8 cellular contexts compared by ENCODE assay signal in the genomic region with DNA sequence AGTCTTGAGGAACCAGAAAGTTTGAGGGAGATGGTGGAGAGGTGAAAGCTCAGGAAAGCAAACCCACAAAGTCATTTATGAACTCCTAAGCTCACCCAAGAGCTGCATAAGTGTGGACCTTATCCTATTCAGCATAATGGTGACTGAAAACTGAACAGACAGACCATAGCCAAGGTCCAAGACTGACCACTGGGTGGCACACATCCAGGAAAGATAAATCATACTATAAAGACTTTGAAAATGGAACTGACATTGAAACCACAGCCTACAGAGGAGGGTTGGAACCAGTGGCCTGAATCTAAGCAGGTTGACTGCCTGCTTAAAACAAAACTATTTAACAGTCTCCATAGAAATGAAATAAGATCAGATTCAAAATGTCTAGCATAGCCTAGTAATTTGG.
DNase-seq lines count a peak whose midpoint lies in the region; ATAC-seq and TF ChIP-seq lines count a peak whose summit lies in the region.

No MANE protein-coding gene starts in this region.

- in situ Hi-C loops in G401 (cut with HindIII; ENCODE audit: low sequenced_read_pairs) = no loop called here

- H3K27ac Mint-ChIP-seq in CD4-positive, alpha-beta T cell = no peak overlapping the region

- H3K4me3 Mint-ChIP-seq in CD4-positive, alpha-beta T cell = no peak overlapping the region

- no peaks in the 10 kb centered on the region for H3K36me3 Mint-ChIP-seq in CD4-positive, alpha-beta T cell (ENCODE audit: low read depth)

- CTCF ChIA-PET in CD4-positive, alpha-beta T cell (lab: Charles Lee) = no interaction called here

- POLR2A ChIA-PET in CD4-positive, alpha-beta T cell (lab: Charles Lee) = no interaction called here

- peak; percentile 94 for ATAC-seq in GM21381 (IDR thresholded peaks at IDR 0.05; ENCODE audit: unreplicated experiment)
- no peak for ATAC-seq in CD4-positive, alpha-beta T cell (ENCODE audit: poor library complexity)

- no peaks in the 10 kb centered on the region for H3K27me3 ChIP-seq in CD4-positive, alpha-beta T cell (ENCODE audit: control insufficient read depth, insufficient read depth, low read length)

- intact Hi-C loops in CD4-positive, alpha-beta T cell (cut with DNase I, micrococcal nuclease) = no loop called here

- H3K9me3 Mint-ChIP-seq in CD4-positive, alpha-beta T cell = peaks cover 4% of the 10 kb centered on the region

- H3K27me3 Mint-ChIP-seq in CD4-positive, alpha-beta T cell = no peaks in the 10 kb centered on the region

- peak; percentile 1 for DNase-seq in G401 (ENCODE audit: low spot score)
- DNase-seq in HT-29 (ENCODE audit: low spot score) = peak; percentile 77
- peak; percentile 67 for DNase-seq in choroid plexus epithelial cell (ENCODE audit: low read depth)
- DNase-seq in retina = no peak
- no peak for DNase-seq in SIG-M5 treated with dmso at 0.1 percent for 504 hours (lab: John Stamatoyannopoulos, UW; ENCODE audit: unreplicated experiment)
- DNase-seq in CD4-positive, alpha-beta T cell = no peak
- no peak for DNase-seq in NK-92 (lab: John Stamatoyannopoulos, UW; ENCODE audit: unreplicated experiment)

- H3K4me1 Mint-ChIP-seq in CD4-positive, alpha-beta T cell (ENCODE audit: low read depth) = no peaks in the 10 kb centered on the region

- no peaks in the 10 kb centered on the region for H3K9me3 ChIP-seq in CD4-positive, alpha-beta T cell (ENCODE audit: control insufficient read depth, low read length)

- H3K27ac ChIP-seq in CD4-positive, alpha-beta T cell (ENCODE audit: low read depth, low read length) = no peak overlapping the region

- peak; percentile 69 for TF ChIP-seq CTCF in choroid plexus epithelial cell (conservative IDR thresholded peaks at IDR 0.05; ENCODE audit: low read depth, low read length)
- TF ChIP-seq CTCF in CD4-positive, alpha-beta T cell (IDR thresholded peaks at IDR 0.05) = no peak

- no peak overlapping the region for H3K4me3 ChIP-seq in choroid plexus epithelial cell (ENCODE audit: low read depth, low read length)

Comparison
In these comparisons a context has a peak if more than half of its experiments do, and no peak if none do; other contexts are left out.
1. DNase-seq: peak in G401 (single experiment), HT-29 (single experiment) and choroid plexus epithelial cell (single experiment); none in retina (single experiment), SIG-M5 treated with dmso at 0.1 percent for 504 hours (single experiment), CD4-positive, alpha-beta T cell (0 of 10) and NK-92 (single experiment).